20 cellular contexts compared by ENCODE assay signal in genomic region chr1:48007044-48007443, GRCh38. TPM values are rescaled to one million over a fixed set of nuclear protein-coding genes. Genes with fewer than 3 reads are reported as not detected.
DNase-seq lines count a peak whose midpoint lies in the region; ATAC-seq and TF ChIP-seq lines count a peak whose summit lies in the region.
"Had no signal": no experiment of that assay in that cellular context is flagged by ENCODE, and none has a peak within 500 bp of the region (broad histone marks: within the 10 kb centered on the region; RNA-seq: fewer than 3 reads in every experiment).

No MANE protein-coding gene starts in this region.

- no peak overlapping the region for H2AFZ ChIP-seq in GM23338

- H3K4me3 ChIP-seq in right lobe of liver (no peak overlapping the region), GM23338 (no peak overlapping the region)
- H3K4me3 ChIP-seq: BLaER1, tibial artery had no signal

- no peak for TF ChIP-seq POLR2A in right lobe of liver (IDR thresholded peaks at IDR 0.05)

- H3K27ac ChIP-seq in right lobe of liver (no peak overlapping the region), GM23338 (ENCODE audit: low read depth) (no peak overlapping the region)
- H3K27ac ChIP-seq: BLaER1, tibial artery had no signal

- H3K27me3 Mint-ChIP-seq in GM23338 (ENCODE audit: insufficient read depth, low read depth, poor library complexity) = peaks cover 10% of the 10 kb centered on the region

- in situ Hi-C loops in Caki2 (cut with HindIII; ENCODE audit: low pct_unique_long_range_greater_than_20kb, low sequenced_read_pairs) = loop anchor here (10.0 kb wide), 1 partner anchor 58 kb away; no protein-coding TSS in a partner anchor

- no peaks in the 10 kb centered on the region for H3K36me3 Mint-ChIP-seq in GM23338 (ENCODE audit: low read depth)
- H3K36me3 Mint-ChIP-seq: immature natural killer cell had no signal

- H3K9me3 Mint-ChIP-seq in GM23338 = no peaks in the 10 kb centered on the region
- H3K9me3 Mint-ChIP-seq: activated T-helper 2 cell treated with anti-CD3 and anti-CD28 coated beads, Interferon-gamma antibody, Interleukin-2, Interleukin-4, amounts not matched to agents 10 μg/mL and 5 μg/mL and 100 μg/mL, durations not matched to agents 14 hours and 24 hours and 36 hours; immature natural killer cell; T-helper 1 cell treated with Interleukin-12 subunit alpha and Interleukin-12 subunit beta and Interleukin-4 antibody, amounts not matched to agents 30 μg/mL and 1 μg/mL, for 36 hours had no signal

- H3K9me3 ChIP-seq in right lobe of liver = no peaks in the 10 kb centered on the region
- H3K9me3 ChIP-seq: BLaER1, tibial artery had no signal

- no peaks in the 10 kb centered on the region for H3K79me2 ChIP-seq in GM23338 (replicated peaks; ENCODE audit: insufficient read depth)

- WGBS in right lobe of liver (ENCODE audit: insufficient coverage, low coverage, low lambda C conversion rate, missing lambda C conversion rate) = no CpG with 5 or more reads among the region's 2 CpGs

- H3K27me3 ChIP-seq in right lobe of liver (no peaks in the 10 kb centered on the region), GM23338 (ENCODE audit: insufficient read depth) (no peaks in the 10 kb centered on the region)
- H3K27me3 ChIP-seq: BLaER1, tibial artery had no signal

- TF ChIP-seq CTCF in right lobe of liver (IDR thresholded peaks at IDR 0.05) = no peak
- TF ChIP-seq CTCF in GM23338 (conservative IDR thresholded peaks at IDR 0.05; ENCODE audit: low read depth in 2 of 2) = no peak

- no peaks in the 10 kb centered on the region for H3F3A ChIP-seq in GM23338 (replicated peaks; ENCODE audit: low read depth)

- H3K4me1 ChIP-seq in right lobe of liver (no peaks in the 10 kb centered on the region), GM23338 (ENCODE audit: insufficient read depth) (peaks cover 23% of the 10 kb centered on the region)
- H3K4me1 ChIP-seq: BLaER1, tibial artery had no signal

- no peak overlapping the region for H3K4me2 ChIP-seq in GM23338
- H3K4me2 ChIP-seq: BLaER1 had no signal

- DNase-seq in Caki2 (ENCODE audit: low read depth) (peak; percentile 90), OCI-M1 (lab: John Stamatoyannopoulos, UW) (peak; percentile 72), right lobe of liver (no peak), GM23338 (ENCODE audit: low spot score) (no peak), HuH-7.5 (ENCODE audit: low spot score) (no peak)
- no peak for DNase-seq in stimulated activated CD4-positive, alpha-beta T cell treated with anti-CD3 and anti-CD28 coated beads, Interleukin-4, amount 100 ng/mL, for 24 hours
- DNase-seq: activated CD4-positive, CD25-positive, alpha-beta regulatory T cell; DMS79; immature natural killer cell; MV-4-11; NCI-H2081; NCI-H526 treated with DMSO at 0.1 percent for 48 hours; tibial artery had no signal

- H3K36me3 ChIP-seq in right lobe of liver (no peaks in the 10 kb centered on the region), GM23338 (ENCODE audit: insufficient read depth) (no peaks in the 10 kb centered on the region; the same call in 1 of the 2 replicates)
- H3K36me3 ChIP-seq: BLaER1, tibial artery had no signal

- peaks cover 18% of the 10 kb centered on the region for H3K9me2 ChIP-seq in GM23338 (ENCODE audit: insufficient read depth)

- ATAC-seq in esophagus mucosa (peak; percentile 29), right lobe of liver (peak; percentile 28 to 77 (median 62)), HG03442 (IDR thresholded peaks at IDR 0.05; ENCODE audit: unreplicated experiment) (no peak), GM23338 (no peak)

- H4K20me1 ChIP-seq in GM23338 (replicated peaks; ENCODE audit: insufficient read depth) = no peaks in the 10 kb centered on the region
- H4K20me1 ChIP-seq: BLaER1 had no signal

- H3K4me3 Mint-ChIP-seq in GM23338 = no peak overlapping the region
- H3K4me3 Mint-ChIP-seq: immature natural killer cell; T-helper 1 cell treated with Interleukin-12 subunit alpha and Interleukin-12 subunit beta and Interleukin-4 antibody, amounts not matched to agents 30 μg/mL and 1 μg/mL, for 36 hours had no signal

- intact Hi-C loops in right lobe of liver (cut with DNase I) = no loop called here

- peaks cover 17% of the 10 kb centered on the region for H3K4me1 Mint-ChIP-seq in GM23338
- H3K4me1 Mint-ChIP-seq: immature natural killer cell had no signal

- H3K27ac Mint-ChIP-seq in GM23338 = no peak overlapping the region
- H3K27ac Mint-ChIP-seq: activated T-helper 2 cell treated with anti-CD3 and anti-CD28 coated beads, Interferon-gamma antibody, Interleukin-2, Interleukin-4, amounts not matched to agents 10 μg/mL and 5 μg/mL and 100 μg/mL, durations not matched to agents 14 hours and 24 hours and 36 hours; immature natural killer cell; T-helper 1 cell treated with Interleukin-12 subunit alpha and Interleukin-12 subunit beta and Interleukin-4 antibody, amounts not matched to agents 30 μg/mL and 1 μg/mL, for 36 hours had no signal

TF ChIP-seq in GM23338, 12 proteins besides CTCF, POLR2A, EP300 and RAD21 (continues in another document):
- TF ChIP-seq REST (IDR thresholded peaks at IDR 0.05; ENCODE audit: unreplicated experiment) (no peak), EZH2phosphoT487 (IDR thresholded peaks at IDR 0.05; ENCODE audit: unreplicated experiment) (no peak), ZNF331 (CRISPR knock-in tag; IDR thresholded peaks at IDR 0.05; ENCODE audit: low read depth) (no peak)

RNA-seq across cellular contexts. Expression of gene TRABD2B, which starts 9.9 kb away (rescaled TPM):
- total RNA-seq in Caki2 (2014; rRNA removed; shearing (Covaris generic); ENCODE audit: low replicate concordance) = 0.57 and 0.96 TPM in 2 replicates
- total RNA-seq in esophagus mucosa = 0.64 TPM
- 1 to 10 TPM in 3 of 6 experiments, under 1 TPM in 3; 0.55 to 9.5 (median 1.8) TPM for total RNA-seq in right lobe of liver
- 0.89 and 1.6 TPM in 2 replicates for total RNA-seq in GM23338 (2014; rRNA removed; shearing (Covaris generic))
- polyA plus RNA-seq in GM23338 (2016; fragmentation: Nextera tagmentation; extraction: Ambion mirVana) = 2.0 and 2.2 TPM in 2 replicates
- total RNA-seq: activated CD8-positive, alpha-beta memory T cell treated with anti-CD3 and anti-CD28 coated beads for 36 hours; activated T-helper 2 cell treated with anti-CD3 and anti-CD28 coated beads, Interferon-gamma antibody, Interleukin-2, Interleukin-4, amounts not matched to agents 10 μg/mL and 5 μg/mL and 100 μg/mL, durations not matched to agents 14 hours and 24 hours and 36 hours; osteocyte had no signal
- polyA plus RNA-seq: immature natural killer cell had no signal

Comparison
In these comparisons a context has a peak if more than half of its experiments do, and no peak if none do; other contexts are left out.
1. DNase-seq: peak in Caki2 (single experiment) and OCI-M1 (single experiment); none in right lobe of liver (0 of 3), stimulated activated CD4-positive, alpha-beta T cell treated with anti-CD3 and anti-CD28 coated beads, Interleukin-4, amount 100 ng/mL, for 24 hours (single experiment), GM23338 (single experiment) and HuH-7.5 (single experiment).
2. ATAC-seq: peak in esophagus mucosa (single experiment) and right lobe of liver (4 of 4); none in HG03442 (single experiment) and GM23338 (single experiment).